In the genomic region with DNA sequence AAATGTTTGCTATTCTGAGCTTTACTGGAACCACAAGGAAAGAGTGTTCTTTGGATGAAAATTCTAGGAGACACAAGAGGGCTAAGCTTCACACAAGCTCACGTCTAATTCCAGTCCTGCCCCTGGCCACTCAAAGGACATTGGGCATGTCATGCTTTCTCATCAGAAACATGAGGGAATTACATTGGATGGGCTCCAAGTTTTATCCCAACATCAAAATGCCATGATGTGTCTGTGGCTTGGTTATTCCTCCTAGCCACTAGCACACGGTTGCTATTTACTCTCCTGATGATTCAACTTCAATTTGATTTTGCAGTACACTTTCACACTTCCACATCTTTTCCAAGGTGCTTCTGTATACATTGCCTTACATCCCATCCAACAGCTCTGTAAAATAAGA, we compare ENCODE assay signal across 24 cellular contexts.
"Had no signal": no experiment of that assay in that cellular context is flagged by ENCODE, and none has a peak within 500 bp of the region (broad histone marks: within the 10 kb centered on the region; RNA-seq: fewer than 3 reads in every experiment).

No MANE protein-coding gene starts in this region.

- H3K27me3 ChIP-seq: ascending aorta had no signal

- H3K27ac Mint-ChIP-seq: activated B cell treated with CpG ODN at 0.5 μM for 24 hours; activated CD4-positive, alpha-beta memory T cell treated with anti-CD3 and anti-CD28 coated beads for 36 hours; activated CD4-positive, alpha-beta T cell treated with anti-CD3 and anti-CD28 coated beads, Interleukin-2, amount 10 ng/mL, durations not matched to agents 24 days and 14 days; activated naive CD4-positive, alpha-beta T cell treated with anti-CD3 and anti-CD28 coated beads, Interleukin-2, amount 50 U/mL, for 72 hours; activated naive CD8-positive, alpha-beta T cell treated with anti-CD3 and anti-CD28 coated beads, Interleukin-2, amount 50 U/mL, for 24 hours; brain; T-helper 1 cell treated with Interleukin-12 subunit alpha and Interleukin-12 subunit beta and Interleukin-4 antibody, amounts not matched to agents 30 μg/mL and 1 μg/mL, for 36 hours had no signal

- H3K4me1 ChIP-seq: ascending aorta had no signal

- FAIRE-seq: K562 had no signal

- H3K36me3 ChIP-seq: ascending aorta had no signal

- H3K4me3 Mint-ChIP-seq: activated B cell treated with CpG ODN at 0.5 μM for 24 hours; activated CD4-positive, alpha-beta memory T cell treated with anti-CD3 and anti-CD28 coated beads for 36 hours; activated CD4-positive, alpha-beta T cell treated with anti-CD3 and anti-CD28 coated beads, Interleukin-2, amount 10 ng/mL, durations not matched to agents 24 days and 14 days; activated naive CD8-positive, alpha-beta T cell treated with anti-CD3 and anti-CD28 coated beads, Interleukin-2, amount 50 U/mL, for 24 hours; activated T-cell treated with anti-CD3 and anti-CD28 coated beads, Interleukin-2, amount 50 U/mL, for 4 hours; brain; central memory CD8-positive, alpha-beta T cell; T-helper 1 cell treated with Interleukin-12 subunit alpha and Interleukin-12 subunit beta and Interleukin-4 antibody, amounts not matched to agents 30 μg/mL and 1 μg/mL, for 36 hours had no signal

- H3K36me3 Mint-ChIP-seq: activated CD4-positive, alpha-beta memory T cell treated with anti-CD3 and anti-CD28 coated beads for 36 hours; activated naive CD4-positive, alpha-beta T cell treated with anti-CD3 and anti-CD28 coated beads, Interleukin-2, amount 50 U/mL, for 72 hours; brain had no signal

- DNase-seq: activated B cell treated with CpG ODN at 0.5 μM for 24 hours; activated CD4-positive, alpha-beta memory T cell treated with anti-CD3 and anti-CD28 coated beads for 36 hours; activated CD4-positive, alpha-beta T cell treated with anti-CD3 and anti-CD28 coated beads for 1 hour; activated CD4-positive, alpha-beta T cell treated with anti-CD3 and anti-CD28 coated beads, Interleukin-2, amount 10 ng/mL, durations not matched to agents 24 days and 14 days; activated CD8-positive, alpha-beta memory T cell treated with anti-CD3 and anti-CD28 coated beads for 24 hours; activated effector memory CD4-positive, alpha-beta T cell treated with anti-CD3 and anti-CD28 coated beads, Interleukin-2, amount 50 U/mL, for 16 hours; activated naive CD4-positive, alpha-beta T cell treated with Interleukin-2 at 50 U/mL for 16 hours; activated naive CD8-positive, alpha-beta T cell treated with anti-CD3 and anti-CD28 coated beads, Interleukin-2, amount 50 U/mL, for 24 hours; activated T-cell treated with anti-CD3 and anti-CD28 coated beads, Interleukin-2, amount 50 U/mL, for 4 hours; amniotic stem cell; Kasumi-1; NCI-H1092 treated with DMSO at 0.1 percent for 48 hours; NCI-H1417 treated with DMSO at 0.1 percent for 48 hours; NCI-H1694 treated with DMSO at 0.1 percent for 48 hours; NCI-H2029 treated with DMSO at 0.1 percent for 48 hours; NCI-H510A treated with DMSO at 0.1 percent for 48 hours; NCI-H69 had no signal

- H3K9me3 Mint-ChIP-seq: activated B cell treated with CpG ODN at 0.5 μM for 24 hours; activated CD4-positive, alpha-beta T cell treated with anti-CD3 and anti-CD28 coated beads, Interleukin-2, amount 10 ng/mL, durations not matched to agents 24 days and 14 days; activated naive CD4-positive, alpha-beta T cell treated with anti-CD3 and anti-CD28 coated beads, Interleukin-2, amount 50 U/mL, for 72 hours; activated naive CD8-positive, alpha-beta T cell treated with anti-CD3 and anti-CD28 coated beads, Interleukin-2, amount 50 U/mL, for 24 hours; activated T-cell treated with anti-CD3 and anti-CD28 coated beads, Interleukin-2, amount 50 U/mL, for 4 hours; central memory CD8-positive, alpha-beta T cell; T-helper 1 cell treated with Interleukin-12 subunit alpha and Interleukin-12 subunit beta and Interleukin-4 antibody, amounts not matched to agents 30 μg/mL and 1 μg/mL, for 36 hours had no signal

- H3K4me3 ChIP-seq: ascending aorta, K562 had no signal

- ATAC-seq: activated naive CD4-positive, alpha-beta T cell treated with anti-CD3 and anti-CD28 coated beads, Interleukin-2, amount 50 U/mL, for 72 hours; activated naive CD8-positive, alpha-beta T cell treated with anti-CD3 and anti-CD28 coated beads, Interleukin-2, amount 50 U/mL, for 24 hours; activated T-cell treated with anti-CD3 and anti-CD28 coated beads, Interleukin-2, amount 50 U/mL, for 4 hours; K562; Panc1 had no signal

- H3K27ac ChIP-seq: ascending aorta had no signal

- H3K4me1 Mint-ChIP-seq: activated B cell treated with CpG ODN at 0.5 μM for 24 hours; activated CD4-positive, alpha-beta T cell treated with anti-CD3 and anti-CD28 coated beads, Interleukin-2, amount 10 ng/mL, durations not matched to agents 24 days and 14 days; activated naive CD8-positive, alpha-beta T cell treated with anti-CD3 and anti-CD28 coated beads, Interleukin-2, amount 50 U/mL, for 24 hours; central memory CD8-positive, alpha-beta T cell had no signal

- H3K27me3 Mint-ChIP-seq: activated CD4-positive, alpha-beta memory T cell treated with anti-CD3 and anti-CD28 coated beads for 36 hours; activated naive CD8-positive, alpha-beta T cell treated with anti-CD3 and anti-CD28 coated beads, Interleukin-2, amount 50 U/mL, for 24 hours; central memory CD8-positive, alpha-beta T cell had no signal

- H3K9me3 ChIP-seq: ascending aorta had no signal
